Comparison of ENCODE assay signal across 9 cellular contexts in the genomic region with DNA sequence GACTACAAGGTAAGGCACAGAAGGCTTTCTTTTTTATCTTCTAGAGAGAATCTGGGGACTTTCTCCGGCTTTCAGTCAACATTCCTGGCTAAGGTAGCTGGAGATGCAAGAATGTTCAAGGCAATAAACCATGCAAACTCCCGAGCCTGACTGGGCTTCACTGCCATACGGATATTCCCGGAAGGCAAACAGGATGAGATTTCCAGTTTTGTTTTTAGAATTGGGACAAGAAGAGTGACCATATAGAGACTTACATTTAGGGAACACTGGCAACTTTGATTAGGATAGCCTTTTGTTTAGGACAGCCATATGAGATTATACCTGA. TPM values are rescaled to one million over a fixed set of nuclear protein-coding genes. Genes with fewer than 3 reads are reported as not detected.
DNase-seq lines count a peak whose midpoint lies in the region; ATAC-seq and TF ChIP-seq lines count a peak whose summit lies in the region.
"Had no signal": no experiment of that assay in that cellular context is flagged by ENCODE, and none has a peak within 500 bp of the region (broad histone marks: within the 10 kb centered on the region; RNA-seq: fewer than 3 reads in every experiment).

No MANE protein-coding gene starts in this region.

- H3K27me3 ChIP-seq in PC-3 (ENCODE audit: low read length) = no peaks in the 10 kb centered on the region
- no peaks in the 10 kb centered on the region for H3K27me3 ChIP-seq in thyroid gland

- DNase-seq in PC-3 (no peak), epithelial cell of proximal tubule (ENCODE audit: low read depth) (no peak), thyroid gland (peak in 1 of 2 donors; percentile 11), GM20000 (ENCODE audit: low spot score) (no peak), GOT3 (lab: John Stamatoyannopoulos, UW) (no peak)
- DNase-seq in stimulated activated CD4-positive, alpha-beta T cell treated with anti-CD3 and anti-CD28 coated beads, Interleukin-4, amount 100 ng/mL, for 1 hour = no peak
- DNase-seq: activated T-cell treated with anti-CD3 and anti-CD28 coated beads, Interleukin-2, amount 50 U/mL, for 72 hours had no signal

- peak; percentile 37 for ATAC-seq in PC-3
- ATAC-seq in GM21717 (IDR thresholded peaks at IDR 0.05; ENCODE audit: unreplicated experiment) = no peak
- ATAC-seq: activated T-cell treated with anti-CD3 and anti-CD28 coated beads, Interleukin-2, amount 50 U/mL, for 72 hours had no signal

- no peaks in the 10 kb centered on the region for H3K9me2 ChIP-seq in PC-3 (replicated peaks; ENCODE audit: low read length)

- CTCF ChIA-PET in PC-3 (lab: Charles Lee) = no interaction called here

- H3F3A ChIP-seq in PC-3 (ENCODE audit: low read length, unreplicated experiment) = no peaks in the 10 kb centered on the region

- no peaks in the 10 kb centered on the region for H3K36me3 ChIP-seq in PC-3 (ENCODE audit: low read depth, low read length)
- H3K36me3 ChIP-seq in mesodermal cell (ENCODE audit: control insufficient read depth, insufficient read depth, low read length) = peaks cover 29% of the 10 kb centered on the region
- H3K36me3 ChIP-seq in thyroid gland = no peaks in the 10 kb centered on the region

- H3K79me2 ChIP-seq in PC-3 (ENCODE audit: low read length) = 0 out of 2 replicates have a peak, but pooled peaks cover 9% of the 10 kb centered on the region

- peak overlapping the region; percentile 78 for H3K4me2 ChIP-seq in PC-3 (ENCODE audit: low read length)

- H3K4me1 ChIP-seq in PC-3 (ENCODE audit: insufficient read depth, low read length) (peaks cover 29% of the 10 kb centered on the region), mesodermal cell (ENCODE audit: control insufficient read depth, insufficient read depth, low read length, poor library complexity, severe bottlenecking) (peaks cover 35% of the 10 kb centered on the region), thyroid gland (peaks cover 14 to 15% of the 10 kb centered on the region in 2 donors)

- H3K4me3 ChIP-seq in PC-3 (ENCODE audit: low read length) = peak overlapping the region; percentile 70
- peak overlapping the region; percentile 55 for H3K4me3 ChIP-seq in epithelial cell of proximal tubule (ENCODE audit: low read depth, low read length)
- H3K4me3 ChIP-seq in mesodermal cell (ENCODE audit: extremely low read depth, insufficient read depth, low read length, poor library complexity, severe bottlenecking) = peak overlapping the region; percentile 67
- H3K4me3 ChIP-seq in thyroid gland (replicated peaks in 1 of 3) = peak overlapping the region in 2 of 3 donors; percentile 10 to 42

- BruUV-seq in PC-3 (replicated peaks; lab: Mats Ljungman, UMichigan) = TSS peak; percentile 91

- peak overlapping the region; percentile 26 for H3K27ac ChIP-seq in PC-3 (ENCODE audit: low read length)
- peak overlapping the region; percentile 96 for H3K27ac ChIP-seq in mesodermal cell (ENCODE audit: low read depth, low read length, severe bottlenecking)
- peak overlapping the region; percentile 91 to 96 (median 93) for H3K27ac ChIP-seq in thyroid gland

- TF ChIP-seq CTCF in PC-3 (conservative IDR thresholded peaks at IDR 0.05; ENCODE audit: low read depth, low read length) = no peak
- TF ChIP-seq CTCF in epithelial cell of proximal tubule (conservative IDR thresholded peaks at IDR 0.05; ENCODE audit: low read depth, low read length) = no peak
- TF ChIP-seq CTCF in thyroid gland (IDR thresholded peaks at IDR 0.05) = no peak
- TF ChIP-seq CTCF in GM20000 (IDR thresholded peaks at IDR 0.05; ENCODE audit: extremely low read depth, missing control alignments) = no peak

- H3K9me3 ChIP-seq in PC-3 (ENCODE audit: low read length) (no peaks in the 10 kb centered on the region), mesodermal cell (ENCODE audit: control insufficient read depth, low read length) (no peaks in the 10 kb centered on the region), thyroid gland (no peaks in the 10 kb centered on the region)

- POLR2A ChIA-PET in PC-3 (lab: Charles Lee; ENCODE audit: unreplicated experiment) = interaction anchor here (0.6 to 0.7 kb wide), 3 partner anchors 109 to 347 kb away, joined by 3 to 6 read pairs (median 5); no protein-coding TSS in a partner anchor

- TF ChIP-seq POLR2A in thyroid gland (IDR thresholded peaks at IDR 0.05) = no peak

- intact Hi-C loops in PC-3 (cut with micrococcal nuclease) = loop anchor here (1.0 to 10.0 kb wide), 5 partner anchors 95 to 163 kb away; partner anchors contain the start of gene BPGM
- intact Hi-C loops in thyroid gland (cut with DNase I) = no loop called here

- H3K9ac ChIP-seq in PC-3 (ENCODE audit: low read length) = peak overlapping the region; percentile 19; the same call in 1 of the 2 replicates

- H2AFZ ChIP-seq in PC-3 (ENCODE audit: low read length) = peak overlapping the region; percentile 83

- H4K20me1 ChIP-seq in PC-3 (ENCODE audit: low read length) = no peaks in the 10 kb centered on the region

- 3 to 5% methylated on average over 4 of the region's 4 CpGs for WGBS in mesodermal cell (ENCODE audit: insufficient coverage in 2 of 2), 2 experiments
- WGBS in thyroid gland, 2 donors = 3 to 18% methylated on average over 4 of the region's 4 CpGs

RNA-seq across cellular contexts. Expression of gene CALD1, which starts 0.3 kb away (rescaled TPM):
- total RNA-seq in PC-3 (2014; rRNA removed) (22.1 and 42.4 TPM in 2 replicates), epithelial cell of proximal tubule (140 and 141 TPM in 2 replicates), thyroid gland (100 to 1,000 TPM; 141 to 223 (median 169) TPM)
- polyA plus RNA-seq in mesodermal cell (2013, experiment 1 of 2) = 467 TPM
- polyA plus RNA-seq in mesodermal cell (2013, experiment 2 of 2) = 520 TPM

Comparison
In these comparisons a context has a peak if more than half of its experiments do, and no peak if none do; other contexts are left out.
1. H3K27ac ChIP-seq: peak in every context shown above with its lines; median percentile 96 in mesodermal cell; 93 in thyroid gland; 26 in PC-3.